In genomic region chr14:64762044-64763034, GRCh38 we compare ENCODE assay signal across 8 cellular contexts. TPM values are rescaled to one million over a fixed set of nuclear protein-coding genes. Genes with fewer than 3 reads are reported as not detected.
DNase-seq lines count a peak whose midpoint lies in the region; ATAC-seq and TF ChIP-seq lines count a peak whose summit lies in the region.

No MANE protein-coding gene starts in this region.

- H4K20me1 ChIP-seq in Karpas-422 (ENCODE audit: insufficient read depth, low read depth, low read length) (no peaks in the 10 kb centered on the region; the same call in 1 of the 2 replicates), hepatocyte (ENCODE audit: insufficient read depth, poor library complexity, severe bottlenecking) (no peaks in the 10 kb centered on the region)

- H3K9me2 ChIP-seq in Karpas-422 (replicated peaks; ENCODE audit: insufficient read depth, low read length) = no peaks in the 10 kb centered on the region
- H3K9me2 ChIP-seq in hepatocyte (replicated peaks; ENCODE audit: insufficient read depth) = no peaks in the 10 kb centered on the region

- WGBS in hepatocyte (ENCODE audit: low lambda C conversion rate, missing lambda C conversion rate) = 32% methylated on average over 19 of the region's 19 CpGs

- H3K4me2 ChIP-seq in Karpas-422 (ENCODE audit: low read depth, low read length, poor library complexity, severe bottlenecking) (peak overlapping the region; percentile 2), hepatocyte (peak overlapping the region; percentile 69)

- H3K36me3 Mint-ChIP-seq in brain = no peaks in the 10 kb centered on the region

- no peaks in the 10 kb centered on the region for H3K79me2 ChIP-seq in Karpas-422 (ENCODE audit: low read length)
- no peaks in the 10 kb centered on the region for H3K79me2 ChIP-seq in hepatocyte

- H3K9me3 ChIP-seq in BE2C (no peaks in the 10 kb centered on the region), Karpas-422 (ENCODE audit: low read length) (no peaks in the 10 kb centered on the region), hepatocyte (ENCODE audit: low read depth) (no peaks in the 10 kb centered on the region)

- peaks cover 75% of the 10 kb centered on the region for H3K4me1 Mint-ChIP-seq in brain

- H2AFZ ChIP-seq in Karpas-422 (ENCODE audit: low read length) = no peak overlapping the region
- H2AFZ ChIP-seq in hepatocyte = no peak overlapping the region

- H3K4me3 Mint-ChIP-seq in brain = peak overlapping the region; percentile 14 to 52 (median 40)

- H3K9ac ChIP-seq in Karpas-422 (ENCODE audit: low read length) = no peak overlapping the region

- peak overlapping the region; percentile 55 for H3K4me3 ChIP-seq in BE2C (ENCODE audit: low read depth, low read length)
- no peak overlapping the region for H3K4me3 ChIP-seq in Karpas-422 (ENCODE audit: low read length)
- H3K4me3 ChIP-seq in hepatocyte = no peak overlapping the region
- no peak overlapping the region for H3K4me3 ChIP-seq in skin epidermis

- H3K27me3 Mint-ChIP-seq in brain = peaks cover 6% of the 10 kb centered on the region

- no peaks in the 10 kb centered on the region for H3K27me3 ChIP-seq in BE2C
- no peaks in the 10 kb centered on the region; the same call in 1 of the 2 replicates for H3K27me3 ChIP-seq in Karpas-422 (ENCODE audit: low read length)
- H3K27me3 ChIP-seq in hepatocyte = no peaks in the 10 kb centered on the region

- peak; percentile 97 for DNase-seq in BE2C
- DNase-seq in Karpas-422 = peak; percentile 67
- peak; percentile 84 for DNase-seq in RPMI7951 (ENCODE audit: low read depth)
- DNase-seq in hepatocyte (ENCODE audit: low spot score) = peak; percentile 95
- DNase-seq in germinal center (ENCODE audit: low spot score) = no peak

- peak overlapping the region; percentile 65 to 92 (median 88) for H3K27ac Mint-ChIP-seq in brain

- no peak for ATAC-seq in GM18505 (IDR thresholded peaks at IDR 0.05; ENCODE audit: unreplicated experiment)

- TF ChIP-seq CTCF in BE2C (IDR thresholded peaks at IDR 0.05; ENCODE audit: low read depth, low read length) (no peak), brain (conservative IDR thresholded peaks at IDR 0.05) (no peak), hepatocyte (IDR thresholded peaks at IDR 0.05; ENCODE audit: poor library complexity) (no peak)

- H3K4me1 ChIP-seq in BE2C = peaks cover 50% of the 10 kb centered on the region
- peaks cover 29% of the 10 kb centered on the region for H3K4me1 ChIP-seq in Karpas-422 (ENCODE audit: low read length)
- H3K4me1 ChIP-seq in hepatocyte (ENCODE audit: insufficient read depth) = peaks cover 70% of the 10 kb centered on the region

- H3K36me3 ChIP-seq in BE2C (no peaks in the 10 kb centered on the region), Karpas-422 (ENCODE audit: insufficient read depth, low read length) (no peaks in the 10 kb centered on the region), hepatocyte (replicated peaks; ENCODE audit: insufficient read depth, low read depth) (no peaks in the 10 kb centered on the region)

- H3K9me3 Mint-ChIP-seq in brain = no peaks in the 10 kb centered on the region

- no peak for TF ChIP-seq POLR2A in GM18505 (IDR thresholded peaks at IDR 0.05; ENCODE audit: borderline replicate concordance, extremely low read depth, insufficient read depth, insufficient read length)

- H3K27ac ChIP-seq in Karpas-422 (ENCODE audit: low read length) (no peak overlapping the region), hepatocyte (peak overlapping the region; percentile 92), skin epidermis (peak overlapping the region in 16 of 21 experiments; percentile 2 to 83 (median 56))

RNA-seq across cellular contexts. Expression of gene PLEKHG3, which starts 58.1 kb away (rescaled TPM):
- 54.2 TPM for polyA plus RNA-seq in BE2C (2012; ENCODE audit: insufficient read depth, insufficient read length, low read depth)
- not detected in 2 replicates for total RNA-seq in Karpas-422 (2014; rRNA removed; shearing (Covaris generic); ENCODE audit: low replicate concordance)
- total RNA-seq in RPMI7951 (2014; rRNA removed; shearing (Covaris generic)) = 1.8 and 1.9 TPM in 2 replicates
- polyA plus RNA-seq in brain (ENCODE audit: insufficient read depth, low read depth, low replicate concordance) (50.7 TPM), hepatocyte (37.1 and 42.7 TPM in 2 replicates)
- total RNA-seq in hepatocyte = 41.8 and 54.2 TPM in 2 replicates

Comparison
In these comparisons a context has a peak if more than half of its experiments do, and no peak if none do; other contexts are left out.
1. RNA of gene PLEKHG3, which starts 58.1 kb away (total RNA-seq): 41.8 to 54.2 TPM in hepatocyte; 1.8 to 1.9 TPM in RPMI7951 and not detected in Karpas-422; every median in the first group is over 10 times any median in the second.